ENCODE assay signal across 7 cellular contexts in genomic region chr10:97086530-97086929, GRCh38.
"Had no signal": no experiment of that assay in that cellular context is flagged by ENCODE, and none has a peak within 500 bp of the region (broad histone marks: within the 10 kb centered on the region; RNA-seq: fewer than 3 reads in every experiment).

No MANE protein-coding gene starts in this region.

- ATAC-seq: HCT116, K562 had no signal

- H2AFZ ChIP-seq: GM23248 had no signal

- H3K4me1 ChIP-seq: HAP-1 had no signal

- DNase-seq: GM23248, GOT3, H7, IMR-90 had no signal

- H3K4me3 ChIP-seq: GM23248, HAP-1, K562 had no signal

- H3K27ac ChIP-seq: GM23248 had no signal

- H3K36me3 ChIP-seq: HAP-1 had no signal

- H3K9me3 ChIP-seq: HAP-1 had no signal

- H3K9ac ChIP-seq: GM23248 had no signal
